18 cellular contexts compared by ENCODE assay signal in genomic region chr9:93672622-93673270, GRCh38.
DNase-seq lines count a peak whose midpoint lies in the region; ATAC-seq, FAIRE-seq and TF ChIP-seq lines count a peak whose summit lies in the region.
"Had no signal": no experiment of that assay in that cellular context is flagged by ENCODE, and none has a peak within 500 bp of the region (broad histone marks: within the 10 kb centered on the region; RNA-seq: fewer than 3 reads in every experiment).

No MANE protein-coding gene starts in this region.

- no peaks in the 10 kb centered on the region for H3K4me1 Mint-ChIP-seq in progenitor cell of endocrine pancreas (ENCODE audit: low read depth)
- H3K4me1 Mint-ChIP-seq: activated naive CD8-positive, alpha-beta T cell treated with anti-CD3 and anti-CD28 coated beads, Interleukin-2, amount 10 ng/mL, durations not matched to agents 7 days and 5 days had no signal

- TF ChIP-seq CTCF in bronchial epithelial cell (IDR thresholded peaks at IDR 0.05; ENCODE audit: insufficient read depth, low read length, severe bottlenecking), result no peak
- no peak for TF ChIP-seq CTCF in progenitor cell of endocrine pancreas (IDR thresholded peaks at IDR 0.05; ENCODE audit: unreplicated experiment)
- no peak for TF ChIP-seq CTCF in GM20000 (IDR thresholded peaks at IDR 0.05; ENCODE audit: extremely low read depth, missing control alignments)

- H3K4me3 Mint-ChIP-seq in progenitor cell of endocrine pancreas (ENCODE audit: low read depth), result no peak overlapping the region
- H3K4me3 Mint-ChIP-seq: activated naive CD8-positive, alpha-beta T cell treated with anti-CD3 and anti-CD28 coated beads, Interleukin-2, amount 10 ng/mL, durations not matched to agents 7 days and 5 days; CD4-positive, CD25-positive, alpha-beta regulatory T cell; memory B cell; natural killer cell treated with Interleukin-12 subunit alpha and Interleukin-12 subunit beta and Interleukin-15 and Interleukin-18, amount 100 ng/mL, for 72 hours; stimulated activated naive CD8-positive, alpha-beta T cell treated with anti-CD3 and anti-CD28 coated beads, Interleukin-15, Interleukin-2, amounts not matched to agents 100 ng/mL and 50 ng/mL, for 24 hours had no signal

- H3K27me3 ChIP-seq in H7 (ENCODE audit: control insufficient read depth, insufficient read depth, low read length) (no peaks in the 10 kb centered on the region), bronchial epithelial cell (ENCODE audit: control insufficient read depth, insufficient read depth, low read length) (no peaks in the 10 kb centered on the region)
- H3K27me3 ChIP-seq: esophagus squamous epithelium, upper lobe of right lung had no signal

- H3K27me3 Mint-ChIP-seq in progenitor cell of endocrine pancreas, result no peaks in the 10 kb centered on the region
- H3K27me3 Mint-ChIP-seq: activated naive CD8-positive, alpha-beta T cell treated with anti-CD3 and anti-CD28 coated beads, Interleukin-2, amount 10 ng/mL, durations not matched to agents 7 days and 5 days; CD4-positive, CD25-positive, alpha-beta regulatory T cell; memory B cell; natural killer cell treated with Interleukin-12 subunit alpha and Interleukin-12 subunit beta and Interleukin-15 and Interleukin-18, amount 100 ng/mL, for 72 hours; stimulated activated naive CD8-positive, alpha-beta T cell treated with anti-CD3 and anti-CD28 coated beads, Interleukin-15, Interleukin-2, amounts not matched to agents 100 ng/mL and 50 ng/mL, for 24 hours had no signal

- H3K36me3 ChIP-seq in H7 (replicated peaks; ENCODE audit: control insufficient read depth, insufficient read depth, low read length), result peaks cover 1% of the 10 kb centered on the region
- H3K36me3 ChIP-seq in bronchial epithelial cell (ENCODE audit: control insufficient read depth, insufficient read depth, low read length), result peaks cover 8% of the 10 kb centered on the region

- H3K36me3 Mint-ChIP-seq in progenitor cell of endocrine pancreas (ENCODE audit: insufficient read depth), result peaks cover 5% of the 10 kb centered on the region
- H3K36me3 Mint-ChIP-seq: natural killer cell treated with Interleukin-12 subunit alpha and Interleukin-12 subunit beta and Interleukin-15 and Interleukin-18, amount 100 ng/mL, for 72 hours had no signal

- no peak for ATAC-seq in GM19467 (IDR thresholded peaks at IDR 0.05; ENCODE audit: unreplicated experiment)
- ATAC-seq: natural killer cell treated with Interleukin-12 subunit alpha and Interleukin-12 subunit beta and Interleukin-15 and Interleukin-18, amount 100 ng/mL, for 72 hours; upper lobe of right lung had no signal

- no peak overlapping the region for H3K27ac Mint-ChIP-seq in progenitor cell of endocrine pancreas
- H3K27ac Mint-ChIP-seq: activated naive CD8-positive, alpha-beta T cell treated with anti-CD3 and anti-CD28 coated beads, Interleukin-2, amount 10 ng/mL, durations not matched to agents 7 days and 5 days; CD4-positive, CD25-positive, alpha-beta regulatory T cell; memory B cell; natural killer cell treated with Interleukin-12 subunit alpha and Interleukin-12 subunit beta and Interleukin-15 and Interleukin-18, amount 100 ng/mL, for 72 hours; stimulated activated naive CD8-positive, alpha-beta T cell treated with anti-CD3 and anti-CD28 coated beads, Interleukin-15, Interleukin-2, amounts not matched to agents 100 ng/mL and 50 ng/mL, for 24 hours had no signal

- H3K4me3 ChIP-seq in H7 (ENCODE audit: insufficient read depth, low read depth, low read length), result no peak overlapping the region
- no peak overlapping the region for H3K4me3 ChIP-seq in bronchial epithelial cell (ENCODE audit: low read depth, low read length)
- H3K4me3 ChIP-seq: esophagus squamous epithelium, upper lobe of right lung had no signal

- peak; percentile 19 for DNase-seq in activated effector memory CD4-positive, alpha-beta T cell treated with anti-CD3 and anti-CD28 coated beads, Interleukin-2, amount 50 U/mL, for 16 hours
- no peak for DNase-seq in activated effector memory CD4-positive, alpha-beta T cell treated with Interleukin-2 at 50 U/mL for 16 hours
- DNase-seq in H7, result peak; percentile 17
- DNase-seq in bronchial epithelial cell (ENCODE audit: low read depth), result no peak
- peak; percentile 6 for DNase-seq in progenitor cell of endocrine pancreas (ENCODE audit: low spot score, unreplicated experiment)
- DNase-seq in NCI-H524 (lab: John Stamatoyannopoulos, UW), result no peak
- DNase-seq in GM20000 (ENCODE audit: low spot score), result no peak
- DNase-seq: ACHN; CD4-positive, CD25-positive, alpha-beta regulatory T cell; esophagus squamous epithelium; NCI-H1694 treated with DMSO at 0.1 percent for 48 hours; SIG-M5 had no signal

- peak; percentile 87 for FAIRE-seq in bronchial epithelial cell (lab: Jason Lieb, UNC)

- H3K9me3 Mint-ChIP-seq in progenitor cell of endocrine pancreas (ENCODE audit: low read depth), result no peaks in the 10 kb centered on the region
- H3K9me3 Mint-ChIP-seq: activated naive CD8-positive, alpha-beta T cell treated with anti-CD3 and anti-CD28 coated beads, Interleukin-2, amount 10 ng/mL, durations not matched to agents 7 days and 5 days; natural killer cell treated with Interleukin-12 subunit alpha and Interleukin-12 subunit beta and Interleukin-15 and Interleukin-18, amount 100 ng/mL, for 72 hours; stimulated activated naive CD8-positive, alpha-beta T cell treated with anti-CD3 and anti-CD28 coated beads, Interleukin-15, Interleukin-2, amounts not matched to agents 100 ng/mL and 50 ng/mL, for 24 hours had no signal

Comparison
In these comparisons a context has a peak if more than half of its experiments do, and no peak if none do; other contexts are left out.
1. DNase-seq: peak in activated effector memory CD4-positive, alpha-beta T cell treated with anti-CD3 and anti-CD28 coated beads, Interleukin-2, amount 50 U/mL, for 16 hours (single experiment), H7 (single experiment) and progenitor cell of endocrine pancreas (single experiment); none in activated effector memory CD4-positive, alpha-beta T cell treated with Interleukin-2 at 50 U/mL for 16 hours (single experiment), bronchial epithelial cell (single experiment), NCI-H524 (0 of 2) and GM20000 (single experiment).